8 cellular contexts compared by ENCODE assay signal in genomic region chr2:127387655-127388422, GRCh38. TPM values are rescaled to one million over a fixed set of nuclear protein-coding genes. Genes with fewer than 3 reads are reported as not detected.
A peak's percentile ranks its signal among the peaks of the same experiment; 100 is the strongest.
DNase-seq lines count a peak whose midpoint lies in the region; ATAC-seq and TF ChIP-seq lines count a peak whose summit lies in the region.

A gene with protein sequence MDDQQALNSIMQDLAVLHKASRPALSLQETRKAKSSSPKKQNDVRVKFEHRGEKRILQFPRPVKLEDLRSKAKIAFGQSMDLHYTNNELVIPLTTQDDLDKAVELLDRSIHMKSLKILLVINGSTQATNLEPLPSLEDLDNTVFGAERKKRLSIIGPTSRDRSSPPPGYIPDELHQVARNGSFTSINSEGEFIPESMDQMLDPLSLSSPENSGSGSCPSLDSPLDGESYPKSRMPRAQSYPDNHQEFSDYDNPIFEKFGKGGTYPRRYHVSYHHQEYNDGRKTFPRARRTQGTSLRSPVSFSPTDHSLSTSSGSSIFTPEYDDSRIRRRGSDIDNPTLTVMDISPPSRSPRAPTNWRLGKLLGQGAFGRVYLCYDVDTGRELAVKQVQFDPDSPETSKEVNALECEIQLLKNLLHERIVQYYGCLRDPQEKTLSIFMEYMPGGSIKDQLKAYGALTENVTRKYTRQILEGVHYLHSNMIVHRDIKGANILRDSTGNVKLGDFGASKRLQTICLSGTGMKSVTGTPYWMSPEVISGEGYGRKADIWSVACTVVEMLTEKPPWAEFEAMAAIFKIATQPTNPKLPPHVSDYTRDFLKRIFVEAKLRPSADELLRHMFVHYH (minus strand): TSS chr2:127387975. CDS start chr2:127343129, 44,846 bp downstream.

- peak; percentile 72 for DNase-seq in NCI-H1092 treated with DMSO at 0.1 percent for 48 hours (lab: John Stamatoyannopoulos, UW)
- DNase-seq in activated naive CD8-positive, alpha-beta T cell treated with anti-CD3 and anti-CD28 coated beads, Interleukin-2, amount 10 ng/mL, durations not matched to agents 7 days and 5 days, result peak; percentile 98
- peak; percentile 63 to 94 (median 88) for DNase-seq in head of caudate nucleus
- DNase-seq in ovary, result peak; percentile 94 to 97 (median 96)

- H3K4me1 ChIP-seq in ovary (ENCODE audit: insufficient read depth), result peaks cover 1% of the 10 kb centered on the region
- H3K4me1 ChIP-seq in thymus (ENCODE audit: control insufficient read depth, insufficient read depth, low read length), result peaks cover 19% of the 10 kb centered on the region

- no peaks in the 10 kb centered on the region for H3K9me3 Mint-ChIP-seq in activated naive CD8-positive, alpha-beta T cell treated with anti-CD3 and anti-CD28 coated beads, Interleukin-2, amount 10 ng/mL, durations not matched to agents 7 days and 5 days

- peaks cover 16% of the 10 kb centered on the region for H3K36me3 Mint-ChIP-seq in activated naive CD8-positive, alpha-beta T cell treated with anti-CD3 and anti-CD28 coated beads, Interleukin-2, amount 10 ng/mL, durations not matched to agents 7 days and 5 days

- peak within 1 kb of the TSS; percentile 98 for H3K9ac ChIP-seq in SU-DHL-6 (ENCODE audit: low read length)

- peak within 1 kb of the TSS; percentile 98 for H3K4me2 ChIP-seq in SU-DHL-6 (ENCODE audit: low read depth, low read length, poor library complexity, severe bottlenecking)

- H3K36me3 ChIP-seq in SU-DHL-6 (ENCODE audit: low read length) (no peaks in the 10 kb centered on the region), ovary (no peaks in the 10 kb centered on the region), thymus (ENCODE audit: control insufficient read depth, insufficient read depth) (peaks cover 3% of the 10 kb centered on the region)

- TF ChIP-seq POLR2A in GM10847 (IDR thresholded peaks at IDR 0.05; ENCODE audit: extremely low read depth, insufficient read length) (peak; percentile 75), ovary (IDR thresholded peaks at IDR 0.05) (peak; percentile 82)

- no peak for TF ChIP-seq CTCF in SU-DHL-6 (IDR thresholded peaks at IDR 0.05; ENCODE audit: insufficient read depth, low read length, poor library complexity, severe bottlenecking)
- peak in 2 of 3 donors; percentile 14 to 28 for TF ChIP-seq CTCF in ovary (IDR thresholded peaks at IDR 0.05)

- H4K20me1 ChIP-seq in SU-DHL-6 (ENCODE audit: low read depth, low read length), result no peaks in the 10 kb centered on the region; the same call in 1 of the 2 replicates

- TF ChIP-seq EP300 in ovary (IDR thresholded peaks at IDR 0.05), result peak; percentile 47

- peak within 1 kb of the TSS; percentile 92 for H3K4me3 Mint-ChIP-seq in activated naive CD8-positive, alpha-beta T cell treated with anti-CD3 and anti-CD28 coated beads, Interleukin-2, amount 10 ng/mL, durations not matched to agents 7 days and 5 days

- H3K27ac Mint-ChIP-seq in activated naive CD8-positive, alpha-beta T cell treated with anti-CD3 and anti-CD28 coated beads, Interleukin-2, amount 10 ng/mL, durations not matched to agents 7 days and 5 days, result peak within 1 kb of the TSS; percentile 94

- H2AFZ ChIP-seq in SU-DHL-6 (ENCODE audit: low read depth, low read length, severe bottlenecking), result peak within 1 kb of the TSS; percentile 86

- POLR2A ChIA-PET in activated naive CD8-positive, alpha-beta T cell treated with anti-CD3 and anti-CD28 coated beads, Interleukin-2, amount 10 ng/mL, durations not matched to agents 7 days and 5 days (lab: Charles Lee), result interaction anchor here (0.6 to 1.4 kb wide), 4 partner anchors 12 to 315 kb away, joined by 3 to 5 read pairs (median 3); no protein-coding TSS in a partner anchor

- H3K27me3 ChIP-seq in SU-DHL-6 (ENCODE audit: low read length) (no peaks in the 10 kb centered on the region), ovary (no peaks in the 10 kb centered on the region), thymus (ENCODE audit: control insufficient read depth, insufficient read depth) (no peaks in the 10 kb centered on the region)

- peaks cover 53% of the 10 kb centered on the region for H3K4me1 Mint-ChIP-seq in activated naive CD8-positive, alpha-beta T cell treated with anti-CD3 and anti-CD28 coated beads, Interleukin-2, amount 10 ng/mL, durations not matched to agents 7 days and 5 days

- peaks cover 26% of the 10 kb centered on the region for H3F3A ChIP-seq in SU-DHL-6 (ENCODE audit: insufficient read depth)

- H3K9me2 ChIP-seq in SU-DHL-6 (replicated peaks; ENCODE audit: insufficient read depth, low read length), result no peaks in the 10 kb centered on the region

- intact Hi-C loops in head of caudate nucleus (cut with DNase I), result loop anchor here (2.0 to 10.0 kb wide), 3 partner anchors 21 to 323 kb away; partner anchors contain the start of gene IWS1
- intact Hi-C loops in ovary (cut with DNase I), result no loop called here

- H3K9me3 ChIP-seq in SU-DHL-6 (ENCODE audit: insufficient read depth, low read length) (no peaks in the 10 kb centered on the region), ovary (no peaks in the 10 kb centered on the region), thymus (ENCODE audit: control insufficient read depth) (no peaks in the 10 kb centered on the region)

- ATAC-seq in HG02610 (IDR thresholded peaks at IDR 0.05; ENCODE audit: unreplicated experiment), result peak; percentile 76
- peak; percentile 79 for ATAC-seq in activated naive CD8-positive, alpha-beta T cell treated with anti-CD3 and anti-CD28 coated beads, Interleukin-2, amount 10 ng/mL, durations not matched to agents 7 days and 5 days (ENCODE audit: low read depth)

- WGBS in ovary, 3 donors, result 0% methylated on average over 47 to 100 of the region's 100 CpGs
- WGBS in thymus, result under 1% methylated on average over 100 of the region's 100 CpGs

- peak within 1 kb of the TSS; percentile 85 for H3K4me3 ChIP-seq in SU-DHL-6 (ENCODE audit: insufficient read depth, low read length, poor library complexity, severe bottlenecking)
- H3K4me3 ChIP-seq in ovary, result peak within 1 kb of the TSS; percentile 68
- H3K4me3 ChIP-seq in thymus (ENCODE audit: low read length), result peak within 1 kb of the TSS; percentile 95

- no peaks in the 10 kb centered on the region for H3K27me3 Mint-ChIP-seq in activated naive CD8-positive, alpha-beta T cell treated with anti-CD3 and anti-CD28 coated beads, Interleukin-2, amount 10 ng/mL, durations not matched to agents 7 days and 5 days

- peaks cover 41% of the 10 kb centered on the region for H3K79me2 ChIP-seq in SU-DHL-6 (ENCODE audit: insufficient read depth, low read length)

- H3K27ac ChIP-seq in SU-DHL-6 (ENCODE audit: low read depth, low read length) (peak within 1 kb of the TSS; percentile 92), ovary (peak within 1 kb of the TSS; percentile 98 to 100), thymus (ENCODE audit: low read depth) (peak within 1 kb of the TSS; percentile 100)

RNA-seq across cellular contexts. Expression of the gene that starts here (rescaled TPM):
- 10 to 100 TPM; 65.2 to 69.0 TPM for total RNA-seq in activated naive CD8-positive, alpha-beta T cell treated with anti-CD3 and anti-CD28 coated beads, Interleukin-2, amount 10 ng/mL, durations not matched to agents 7 days and 5 days
- 10 to 100 TPM; 41.6 to 78.4 (median 60.4) TPM for total RNA-seq in ovary
- polyA plus RNA-seq in ovary, result 10 to 100 TPM in 1 of 2 donors, 1 to 10 TPM in 1; 7.2 to 11.5 TPM
- polyA plus RNA-seq in thymus, result 16.5 TPM

Comparison
In these comparisons a context has a peak if more than half of its experiments do, and no peak if none do; other contexts are left out.
1. Peak in every context shown above with its lines: DNase-seq, ATAC-seq, H3K4me3 ChIP-seq and H3K27ac ChIP-seq.